ENCODE assay signal across 23 cellular contexts in the genomic region with DNA sequence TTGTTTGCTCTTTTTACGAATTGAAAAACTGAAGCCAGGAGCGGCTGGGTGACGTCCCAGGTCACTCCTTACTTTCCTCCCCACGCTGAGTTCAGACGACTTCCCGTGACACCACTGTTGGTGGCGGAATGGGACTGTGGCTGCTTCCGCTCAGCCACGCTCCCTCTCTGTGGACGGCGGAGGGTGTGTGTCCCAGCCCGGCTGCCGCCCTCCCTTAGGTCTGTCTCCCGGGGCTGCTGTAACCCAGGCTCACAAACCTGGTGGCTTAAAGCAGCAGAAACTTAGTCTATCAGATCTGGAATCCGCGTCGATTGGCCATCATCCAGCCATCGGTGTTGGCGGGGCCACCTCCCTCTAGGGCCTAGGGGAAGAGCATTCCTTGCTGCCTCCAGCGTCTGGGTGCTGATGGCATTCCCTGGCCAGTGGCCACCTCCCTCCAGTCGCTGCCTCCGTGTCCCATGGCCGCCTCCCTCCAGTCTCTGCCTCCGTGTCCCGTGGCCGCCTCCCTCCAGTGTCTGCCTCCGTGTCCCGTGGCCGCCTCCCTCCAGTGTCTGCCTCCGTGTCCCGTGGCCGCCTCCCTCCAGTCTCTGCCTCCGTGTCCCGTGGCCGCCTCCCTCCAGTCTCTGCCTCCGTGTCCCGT. TPM values are rescaled to one million over a fixed set of nuclear protein-coding genes. Genes with fewer than 3 reads are reported as not detected.
DNase-seq lines count a peak whose midpoint lies in the region; ATAC-seq, FAIRE-seq and TF ChIP-seq lines count a peak whose summit lies in the region.
"Had no signal": no experiment of that assay in that cellular context is flagged by ENCODE, and none has a peak within 500 bp of the region (broad histone marks: within the 10 kb centered on the region; RNA-seq: fewer than 3 reads in every experiment).

No MANE protein-coding gene starts in this region.

- no peaks in the 10 kb centered on the region for H3K4me1 Mint-ChIP-seq in Calu3 (ENCODE audit: low read depth, unreplicated experiment)
- H3K4me1 Mint-ChIP-seq in effector memory CD8-positive, alpha-beta T cell (ENCODE audit: low read depth in 2 of 2): peaks cover 22 to 27% of the 10 kb centered on the region in 2 donors

- no peak overlapping the region for H3K56ac ChIP-seq in IMR-90 (ENCODE audit: extremely low read depth, insufficient read depth, low read length)

- no peak overlapping the region for H3K14ac ChIP-seq in IMR-90 (replicated peaks; ENCODE audit: low read depth, low read length)

- H3K79me1 ChIP-seq in IMR-90 (ENCODE audit: low read depth in 1 of 2, low read length in 2 of 2): no peaks in the 10 kb centered on the region

- H3K4me3 ChIP-seq in IMR-90 (ENCODE audit: insufficient read depth, low read depth, low read length): no peak overlapping the region
- peak overlapping the region in 1 of 2 donors; percentile 2 for H3K4me3 ChIP-seq in kidney (ENCODE audit: low read length in 2 of 2)
- H3K4me3 ChIP-seq in smooth muscle cell: no peak overlapping the region
- H3K4me3 ChIP-seq: GM12878, GM23248, lower lobe of right lung, ovary, right atrium auricular region had no signal

- no peaks in the 10 kb centered on the region for H3K36me3 ChIP-seq in IMR-90 (ENCODE audit: control insufficient read depth, insufficient read depth, low read length)
- no peaks in the 10 kb centered on the region for H3K36me3 ChIP-seq in kidney (ENCODE audit: control insufficient read depth in 1 of 2, insufficient read depth in 2 of 2, low read length in 2 of 2)
- H3K36me3 ChIP-seq in smooth muscle cell (ENCODE audit: low read depth): no peaks in the 10 kb centered on the region
- H3K36me3 ChIP-seq: lower lobe of right lung, ovary, right atrium auricular region, upper lobe of left lung had no signal

- peak overlapping the region; percentile 33 for H2AFZ ChIP-seq in IMR-90 (replicated peaks; ENCODE audit: low read length, poor library complexity)
- H2AFZ ChIP-seq in smooth muscle cell (ENCODE audit: low read depth): no peak overlapping the region
- H2AFZ ChIP-seq: GM23248 had no signal

- CTCF ChIA-PET in Calu3 (lab: Charles Lee) (no interaction called here), IMR-90 (lab: Yijun Ruan, JAX) (no interaction called here)

- no peak for ATAC-seq in IMR-90 (ENCODE audit: low read depth)
- no peak for ATAC-seq in effector memory CD8-positive, alpha-beta T cell (replicated peaks)
- no peak for ATAC-seq in HG03097 (IDR thresholded peaks at IDR 0.05; ENCODE audit: low FRiP score, unreplicated experiment)
- ATAC-seq: GM12878; stimulated activated memory B cell treated with anti-CD40 and anti-IgM and Interleukin-4, amounts not matched to agents 10 μg/mL and 1 μg/mL and 100 μg/mL, for 72 hours had no signal

- H3K36me3 Mint-ChIP-seq in Calu3 (ENCODE audit: insufficient read depth, unreplicated experiment): peaks cover 4% of the 10 kb centered on the region
- H3K36me3 Mint-ChIP-seq in effector memory CD8-positive, alpha-beta T cell (ENCODE audit: insufficient read depth): peaks cover 5% of the 10 kb centered on the region
- H3K36me3 Mint-ChIP-seq: natural killer cell had no signal

- H3K9ac ChIP-seq in IMR-90 (ENCODE audit: low read depth, low read length) (no peak overlapping the region), kidney (ENCODE audit: low read length in 2 of 2) (no peak overlapping the region), smooth muscle cell (ENCODE audit: low read depth) (no peak overlapping the region)
- H3K9ac ChIP-seq: GM23248 had no signal

- no peak overlapping the region for H2BK120ac ChIP-seq in IMR-90 (ENCODE audit: low read depth, low read length)

- no peak overlapping the region for H4K8ac ChIP-seq in IMR-90 (ENCODE audit: low read depth in 2 of 2, low read length in 2 of 2)

- POLR2A ChIA-PET in IMR-90 (lab: Charles Lee; ENCODE audit: unreplicated experiment): no interaction called here

- no peak overlapping the region for H4K91ac ChIP-seq in IMR-90 (ENCODE audit: insufficient read depth, low read depth, low read length)

- H4K20me1 ChIP-seq in IMR-90 (ENCODE audit: insufficient read depth, low read length) (no peaks in the 10 kb centered on the region), smooth muscle cell (ENCODE audit: low read depth) (no peaks in the 10 kb centered on the region)

- no peak overlapping the region for H3K27ac Mint-ChIP-seq in Calu3 (ENCODE audit: unreplicated experiment)
- no peak overlapping the region for H3K27ac Mint-ChIP-seq in effector memory CD8-positive, alpha-beta T cell
- H3K27ac Mint-ChIP-seq: activated naive CD4-positive, alpha-beta T cell treated with anti-CD3 and anti-CD28 coated beads, Interleukin-2, amount 10 ng/mL, durations not matched to agents 7 days and 5 days; HFFc6; natural killer cell; stimulated activated memory B cell treated with anti-CD40 and anti-IgM and Interleukin-4, amounts not matched to agents 10 μg/mL and 1 μg/mL and 100 μg/mL, for 72 hours had no signal

- H3K9me3 Mint-ChIP-seq in Calu3 (ENCODE audit: low read depth, unreplicated experiment): no peaks in the 10 kb centered on the region
- peaks cover 0 to 4% of the 10 kb centered on the region in 2 donors for H3K9me3 Mint-ChIP-seq in effector memory CD8-positive, alpha-beta T cell
- H3K9me3 Mint-ChIP-seq: natural killer cell had no signal

- intact Hi-C loops in Calu3 (cut with micrococcal nuclease; ENCODE audit: unreplicated experiment): no loop called here
- intact Hi-C loops in IMR-90 (cut with micrococcal nuclease): no loop called here
- intact Hi-C loops in kidney (cut with DNase I): no loop called here

- no peak overlapping the region for H3K18ac ChIP-seq in IMR-90 (ENCODE audit: low read depth, low read length)

- peaks cover 3% of the 10 kb centered on the region; the same call in 1 of the 2 replicates for H3K27me3 ChIP-seq in IMR-90 (ENCODE audit: control insufficient read depth, insufficient read depth, low read length)
- H3K27me3 ChIP-seq in smooth muscle cell (ENCODE audit: low read depth): peaks cover 7% of the 10 kb centered on the region
- H3K27me3 ChIP-seq: ovary had no signal

- H3K9me3 ChIP-seq in IMR-90 (ENCODE audit: control insufficient read depth, insufficient read depth, low read length) (peaks cover 6% of the 10 kb centered on the region; the same call in 1 of the 2 replicates), kidney (ENCODE audit: control insufficient read depth in 1 of 2, low read length in 2 of 2) (no peaks in the 10 kb centered on the region), smooth muscle cell (replicated peaks; ENCODE audit: low read depth) (no peaks in the 10 kb centered on the region)
- H3K9me3 ChIP-seq: lower lobe of right lung, ovary, right atrium auricular region, upper lobe of left lung had no signal

- H2BK5ac ChIP-seq in IMR-90 (ENCODE audit: low read depth, low read length, poor library complexity, severe bottlenecking): no peak overlapping the region

- H3K9me1 ChIP-seq in IMR-90 (ENCODE audit: insufficient read depth, low read length): no peaks in the 10 kb centered on the region

- H3K4me3 Mint-ChIP-seq in Calu3 (ENCODE audit: low read depth, unreplicated experiment): peak overlapping the region; percentile 31
- H3K4me3 Mint-ChIP-seq in effector memory CD8-positive, alpha-beta T cell: no peak overlapping the region
- H3K4me3 Mint-ChIP-seq: activated naive CD4-positive, alpha-beta T cell treated with anti-CD3 and anti-CD28 coated beads, Interleukin-2, amount 10 ng/mL, durations not matched to agents 7 days and 5 days; HFFc6; natural killer cell; stimulated activated memory B cell treated with anti-CD40 and anti-IgM and Interleukin-4, amounts not matched to agents 10 μg/mL and 1 μg/mL and 100 μg/mL, for 72 hours had no signal

- BruUV-seq in Calu3 (replicated peaks; lab: Mats Ljungman, UMichigan) (no TSS peak), IMR-90 (replicated peaks; lab: Mats Ljungman, UMichigan) (no TSS peak)

- H3K27me3 Mint-ChIP-seq in Calu3 (ENCODE audit: unreplicated experiment): peaks cover 74% of the 10 kb centered on the region
- H3K27me3 Mint-ChIP-seq in effector memory CD8-positive, alpha-beta T cell: no peaks in the 10 kb centered on the region
- H3K27me3 Mint-ChIP-seq: stimulated activated memory B cell treated with anti-CD40 and anti-IgM and Interleukin-4, amounts not matched to agents 10 μg/mL and 1 μg/mL and 100 μg/mL, for 72 hours had no signal

- no peak overlapping the region for H3K4ac ChIP-seq in IMR-90 (ENCODE audit: low read depth, low read length)

- H3K4me2 ChIP-seq in IMR-90 (ENCODE audit: low read depth, low read length) (no peak overlapping the region), smooth muscle cell (peak overlapping the region; percentile 82)

- no peak for TF ChIP-seq POLR2A in IMR-90 (IDR thresholded peaks at IDR 0.05; ENCODE audit: low read depth, low read length)

- H3K4me1 ChIP-seq in IMR-90 (ENCODE audit: control insufficient read depth, insufficient read depth, low read length) (no peaks in the 10 kb centered on the region), kidney (ENCODE audit: control insufficient read depth in 1 of 2, insufficient read depth in 1 of 2, low read depth in 1 of 2, low read length in 2 of 2) (peaks cover 0 to 3% of the 10 kb centered on the region in 2 donors), smooth muscle cell (ENCODE audit: low read depth) (no peaks in the 10 kb centered on the region)

- no peak for DNase-seq in Calu3
- no peak for DNase-seq in IMR-90
- DNase-seq in kidney: peak; percentile 67
- DNase-seq in smooth muscle cell (lab: John Stamatoyannopoulos, UW; ENCODE audit: unreplicated experiment): no peak
- no peak for DNase-seq in effector memory CD8-positive, alpha-beta T cell
- no peak for DNase-seq in T-helper 1 cell
- DNase-seq: activated CD4-positive, alpha-beta T cell treated with anti-CD3 and anti-CD28 coated beads for 48 hours; activated naive CD4-positive, alpha-beta T cell treated with anti-CD3 and anti-CD28 coated beads, Interleukin-2, amount 10 ng/mL, durations not matched to agents 7 days and 5 days; cortex of kidney; lower lobe of right lung; natural killer cell; NCI-H187 treated with DMSO at 0.1 percent for 48 hours; NK-92 treated with Interleukin-12 subunit alpha and Interleukin-12 subunit beta, amount 100 ng/mL, for 24 hours; SIG-M5; stimulated activated CD4-positive, alpha-beta T cell treated with anti-CD3 and anti-CD28 coated beads, Interleukin-4, amount 100 ng/mL, for 24 hours had no signal

- H3K23ac ChIP-seq in IMR-90 (ENCODE audit: low read depth, low read length): no peak overlapping the region

- no peak overlapping the region for H2AK5ac ChIP-seq in IMR-90 (ENCODE audit: low read depth, low read length)

- H2BK15ac ChIP-seq in IMR-90 (ENCODE audit: low read depth, low read length): no peak overlapping the region

- no peak overlapping the region for H4K5ac ChIP-seq in IMR-90 (ENCODE audit: low read depth, low read length)

- TF ChIP-seq CTCF in Calu3 (IDR thresholded peaks at IDR 0.05; ENCODE audit: unreplicated experiment) (no peak), IMR-90 (conservative IDR thresholded peaks at IDR 0.05; ENCODE audit: low read depth, low read length) (no peak), kidney (IDR thresholded peaks at IDR 0.05; ENCODE audit: borderline replicate concordance, extremely low read depth, insufficient read depth) (no peak), smooth muscle cell (IDR thresholded peaks at IDR 0.05; ENCODE audit: borderline replicate concordance, insufficient read depth, poor library complexity, severe bottlenecking) (no peak)

- H3K27ac ChIP-seq in IMR-90 (ENCODE audit: insufficient read depth, low read length) (no peak overlapping the region), kidney (ENCODE audit: low read depth in 2 of 2, low read length in 2 of 2) (no peak overlapping the region), smooth muscle cell (ENCODE audit: low read depth) (no peak overlapping the region)
- H3K27ac ChIP-seq: GM23248, lower lobe of right lung, right atrium auricular region, upper lobe of left lung had no signal

- H3K79me2 ChIP-seq in smooth muscle cell (ENCODE audit: low read depth): no peaks in the 10 kb centered on the region

- no peak overlapping the region for H2BK20ac ChIP-seq in IMR-90 (ENCODE audit: low read depth, low read length)

- dilution Hi-C loops in IMR-90 (cut with HindIII; ENCODE audit: low sequenced_read_pairs, unreplicated experiment): no loop called here

- in situ Hi-C loops in IMR-90 (cut with MboI; ENCODE audit: low sequenced_read_pairs): no loop called here

- no peaks in the 10 kb centered on the region for H3F3A ChIP-seq in smooth muscle cell (ENCODE audit: low read depth)

- H2AK9ac ChIP-seq in IMR-90 (replicated peaks; ENCODE audit: low read depth, low read length, poor library complexity): peak overlapping the region; percentile 55

- no peak for FAIRE-seq in kidney (lab: Jason Lieb, UNC)
- FAIRE-seq: GM12878 had no signal

- no peak for TF ChIP-seq RAD21 in IMR-90 (IDR thresholded peaks at IDR 0.05; ENCODE audit: low read length)

- WGBS in IMR-90 (ENCODE audit: extremely low coverage in 2 of 2, insufficient read length in 1 of 2), 2 experiments: 89% methylated on average over 28 of the region's 37 CpGs; no CpG with 5 or more reads in 1 of the 2 experiments
- 94% methylated on average over 30 of the region's 37 CpGs for WGBS in smooth muscle cell (ENCODE audit: low lambda C conversion rate)

RNA-seq across cellular contexts. Expression of a gene that starts 17.5 kb away (rescaled TPM):
- total RNA-seq in Calu3 (2022) (not detected in 2 replicates), IMR-90 (2012; rRNA removed) (not detected in 2 replicates), kidney (11.5 TPM), smooth muscle cell (0.31 TPM in 1 of 2 replicates, not detected in the other)
- polyA plus RNA-seq in IMR-90 (2012; rRNA removed) (not detected in 2 replicates), kidney (ENCODE audit: insufficient read depth, low read depth, low replicate concordance) (2.0 TPM), smooth muscle cell (not detected in 2 replicates)
- polyA plus RNA-seq in IMR-90 (2012; cell fraction: cytosol; rRNA removed): not detected in 2 replicates
- 0.05 TPM in 1 of 2 replicates, not detected in the other for polyA plus RNA-seq in IMR-90 (2012; cell fraction: nucleus; rRNA removed; ENCODE audit: low replicate concordance)
- polyA plus RNA-seq: GM23248 had no signal

RNA-seq across cellular contexts. Expression of a gene that starts 31.7 kb away (rescaled TPM):
- 7.5 and 8.6 TPM in 2 replicates for total RNA-seq in Calu3 (2022)
- total RNA-seq in IMR-90 (2012; rRNA removed): 3.3 and 3.8 TPM in 2 replicates
- polyA plus RNA-seq in IMR-90 (2012; rRNA removed): 10.3 and 12.4 TPM in 2 replicates
- 18.3 and 20.2 TPM in 2 replicates for polyA plus RNA-seq in IMR-90 (2012; cell fraction: cytosol; rRNA removed)
- polyA plus RNA-seq in IMR-90 (2012; cell fraction: nucleus; rRNA removed; ENCODE audit: low replicate concordance): 43.6 and 107 TPM in 2 replicates
- total RNA-seq in kidney: 23.3 TPM
- polyA plus RNA-seq in kidney (ENCODE audit: insufficient read depth, low read depth, low replicate concordance): 45.3 TPM
- total RNA-seq in smooth muscle cell: 6.5 and 12.4 TPM in 2 replicates
- polyA plus RNA-seq in smooth muscle cell: 21.7 and 28.3 TPM in 2 replicates
